ENCODE assay signal across 13 cellular contexts in genomic region chr18:76573325-76574025, GRCh38.
DNase-seq lines count a peak whose midpoint lies in the region; ATAC-seq, FAIRE-seq and TF ChIP-seq lines count a peak whose summit lies in the region.
"Had no signal": no experiment of that assay in that cellular context is flagged by ENCODE, and none has a peak within 500 bp of the region (broad histone marks: within the 10 kb centered on the region; RNA-seq: fewer than 3 reads in every experiment).

No MANE protein-coding gene starts in this region.

- FAIRE-seq in A549 (lab: Jason Lieb, UNC), result no peak

- POLR2A ChIA-PET in A549 (lab: Yijun Ruan, JAX), result no interaction called here

- no peak overlapping the region for H3K4me3 ChIP-seq in A549
- H3K4me3 ChIP-seq: BLaER1 treated with 17β-estradiol and CSF1 and Interleukin-3, amounts not matched to agents 10 nM and 100 nM; MG63; SK-N-MC; stomach had no signal

- TF ChIP-seq EP300 in A549 (IDR thresholded peaks at IDR 0.05), result no peak

- H3K27me3 Mint-ChIP-seq in HFFc6 (ENCODE audit: insufficient read depth), result no peaks in the 10 kb centered on the region; the same call in none of the 2 replicates

- ATAC-seq in A549, result no peak
- no peak for ATAC-seq in GM18498 (IDR thresholded peaks at IDR 0.05; ENCODE audit: unreplicated experiment)
- no peak for ATAC-seq in GM19455 (IDR thresholded peaks at IDR 0.05; ENCODE audit: unreplicated experiment)

- peak overlapping the region; percentile 60 for H3K27ac Mint-ChIP-seq in HFFc6

- H3K27ac ChIP-seq in A549, result peak overlapping the region; percentile 35 to 69; a peak in 4 of 6 replicates
- H3K27ac ChIP-seq: SK-N-MC, stomach had no signal

- no peaks in the 10 kb centered on the region for H3K9me3 Mint-ChIP-seq in HFFc6

- peaks cover 10% of the 10 kb centered on the region for H3K4me1 ChIP-seq in A549

- TF ChIP-seq RAD21 in A549 (conservative IDR thresholded peaks at IDR 0.05 in 1 of 2, IDR thresholded peaks at IDR 0.05 in 1 of 2), result no peak

- no peak overlapping the region for H3K4me2 ChIP-seq in A549

- peaks cover 23% of the 10 kb centered on the region for H3K4me1 Mint-ChIP-seq in HFFc6 (ENCODE audit: low read depth)

- CTCF ChIA-PET in A549 (lab: Yijun Ruan, JAX), result no interaction called here

- no peaks in the 10 kb centered on the region for H3K9me3 ChIP-seq in A549
- H3K9me3 ChIP-seq: MG63, stomach had no signal

- TF ChIP-seq CTCF in A549 (IDR thresholded peaks at IDR 0.05) (no peak), HFFc6 (IDR thresholded peaks at IDR 0.05) (no peak)

- DNase-seq in A549 (ENCODE audit: low read depth in 1 of 2, low spot score in 1 of 2) (peak; percentile 15 to 25), HFFc6 (peak; percentile 60), SHP77 treated with DMSO at 0.1 percent for 48 hours (lab: John Stamatoyannopoulos, UW) (peak; percentile 49), glomerular visceral epithelial cell (ENCODE audit: extremely low spot score) (peak; percentile 18), NCI-H1105 treated with DMSO at 0.1 percent for 48 hours (lab: John Stamatoyannopoulos, UW) (no peak), retina (no peak)
- DNase-seq: glutamatergic neuron, MG63, stomach had no signal

- no peak for TF ChIP-seq POLR2A in A549 (IDR thresholded peaks at IDR 0.05; ENCODE audit: low read length)

- no peak overlapping the region for H3K4me3 Mint-ChIP-seq in HFFc6

- 70% methylated on average over 4 of the region's 4 CpGs for WGBS in A549 (ENCODE audit: missing lambda C conversion rate)

- H3K36me3 Mint-ChIP-seq in HFFc6 (ENCODE audit: low read depth), result no peaks in the 10 kb centered on the region

TF ChIP-seq in A549, 52 proteins besides CTCF, POLR2A, EP300 and RAD21:
- peak; percentile 70 for TF ChIP-seq MAFK (IDR thresholded peaks at IDR 0.05; ENCODE audit: partially characterized antibody)
- no peak for TF ChIP-seq FOSL2 (IDR thresholded peaks at IDR 0.05)
- peak; percentile 20; the same call in 1 of the 2 replicates for TF ChIP-seq FOSL2 (CRISPR knock-in tag; IDR thresholded peaks at IDR 0.05)
- no peak for TF ChIP-seq KDM1A (IDR thresholded peaks at IDR 0.05; ENCODE audit: low read depth)

Comparison
In these comparisons a context has a peak if more than half of its experiments do, and no peak if none do; other contexts are left out.
1. DNase-seq: peak in A549 (2 of 2), HFFc6 (single experiment), SHP77 treated with DMSO at 0.1 percent for 48 hours (single experiment) and glomerular visceral epithelial cell (single experiment); none in NCI-H1105 treated with DMSO at 0.1 percent for 48 hours (single experiment) and retina (single experiment).